26 cellular contexts compared by ENCODE assay signal in genomic region chr18:68778280-68778875, GRCh38.
"Had no signal": no experiment of that assay in that cellular context is flagged by ENCODE, and none has a peak within 500 bp of the region (broad histone marks: within the 10 kb centered on the region; RNA-seq: fewer than 3 reads in every experiment).

No MANE protein-coding gene starts in this region.

- H3K79me2 ChIP-seq: parathyroid adenoma had no signal

- H3K4me3 ChIP-seq: ascending aorta, spleen, uterus had no signal

- FAIRE-seq: kidney, TTC549 had no signal

- H3K9me3 ChIP-seq: ascending aorta, spleen, uterus had no signal

- H3K4me1 ChIP-seq: ascending aorta, parathyroid adenoma, spleen, uterus had no signal

- DNase-seq: activated CD4-positive, alpha-beta memory T cell treated with anti-CD3 and anti-CD28 coated beads for 36 hours; activated CD4-positive, alpha-beta T cell treated with anti-CD3 and anti-CD28 coated beads for 48 hours; activated CD8-positive, alpha-beta memory T cell treated with anti-CD3 and anti-CD28 coated beads, Interleukin-2, amount 50 U/mL, for 48 hours; activated gamma-delta T cell; activated naive CD4-positive, alpha-beta T cell treated with anti-CD3 and anti-CD28 coated beads, Interleukin-2, amount 10 ng/mL, durations not matched to agents 7 days and 5 days; activated naive CD8-positive, alpha-beta T cell treated with anti-CD3 and anti-CD28 coated beads, Interleukin-2, amount 10 ng/mL, durations not matched to agents 7 days and 5 days; activated T-cell treated with anti-CD3 and anti-CD28 coated beads, Interleukin-2, amount 50 U/mL, for 24 hours; endodermal cell; head of caudate nucleus; hippocampal formation; kidney; left colon; naive thymus-derived CD8-positive, alpha-beta T cell; occipital lobe; right cardiac atrium; spleen; stimulated activated CD4-positive, alpha-beta T cell treated with anti-CD3 and anti-CD28 coated beads, Interleukin-2, amount 100 ng/mL, for 48 hours; stimulated activated naive CD4-positive, alpha-beta T cell treated with Interleukin-2 at 50 U/mL for 16 hours; SW 1271; T-helper 9 cell; uterus; WERI-Rb-1 had no signal

- H3K9ac ChIP-seq: parathyroid adenoma had no signal

- H3K27ac ChIP-seq: ascending aorta, parathyroid adenoma, spleen, uterus, WERI-Rb-1 had no signal

- H2AFZ ChIP-seq: parathyroid adenoma had no signal

- H3K36me3 ChIP-seq: ascending aorta, spleen, uterus, WERI-Rb-1 had no signal

- H3K27me3 ChIP-seq: ascending aorta, spleen, uterus had no signal

- ATAC-seq: activated CD4-positive, CD25-positive, alpha-beta regulatory T cell treated with anti-CD3 and anti-CD28 coated beads, Interleukin-2, amount 50 U/mL, for 24 hours; left colon; naive thymus-derived CD8-positive, alpha-beta T cell; right cardiac atrium had no signal
